In genomic region chr2:43274055-43274454, GRCh38 we compare ENCODE assay signal across 1 cellular context.
TF ChIP-seq lines count a peak whose summit lies in the region.

No MANE protein-coding gene starts in this region.

TF ChIP-seq in IMR-90, 13 proteins besides CTCF, POLR2A, EP300 and RAD21:
- TF ChIP-seq SMC3 (IDR thresholded peaks at IDR 0.05; ENCODE audit: low read depth, low read length) = no peak
TF ChIP-seq in IMR-90: peak in this region for 0.
